Comparison of ENCODE assay signal across 6 cellular contexts in genomic region chr19:55117063-55117635, GRCh38. TPM values are rescaled to one million over a fixed set of nuclear protein-coding genes. Genes with fewer than 3 reads are reported as not detected.
A peak's percentile ranks its signal among the peaks of the same experiment; 100 is the strongest.
DNase-seq lines count a peak whose midpoint lies in the region; ATAC-seq, FAIRE-seq and TF ChIP-seq lines count a peak whose summit lies in the region.

No MANE protein-coding gene starts in this region.

- intact Hi-C loops in esophagus muscularis mucosa (cut with DNase I) = loop anchor here (10.0 kb wide), 1 partner anchor 538 kb away; the partner anchor contains the start of gene U2AF2

- H3K4me1 Mint-ChIP-seq in stimulated activated memory B cell treated with anti-CD40 and anti-IgM and Interleukin-4, amounts not matched to agents 10 μg/mL and 1 μg/mL and 100 μg/mL, for 72 hours = peaks cover 42% of the 10 kb centered on the region

- no peaks in the 10 kb centered on the region for H3K27me3 ChIP-seq in esophagus muscularis mucosa

- TF ChIP-seq CTCF in LNCaP clone FGC (IDR thresholded peaks at IDR 0.05; ENCODE audit: control insufficient read depth, extremely low read depth, insufficient read depth) = no peak
- no peak for TF ChIP-seq CTCF in esophagus muscularis mucosa (IDR thresholded peaks at IDR 0.05)

- no peaks in the 10 kb centered on the region for H3K9me3 Mint-ChIP-seq in stimulated activated memory B cell treated with anti-CD40 and anti-IgM and Interleukin-4, amounts not matched to agents 10 μg/mL and 1 μg/mL and 100 μg/mL, for 72 hours

- DNase-seq in LNCaP clone FGC (ENCODE audit: low read depth) (no peak), esophagus muscularis mucosa (ENCODE audit: extremely low spot score) (no peak), superior temporal gyrus (ENCODE audit: extremely low spot score) (no peak), frontal cortex (ENCODE audit: low spot score in 2 of 2) (no peak)

- peaks cover 6% of the 10 kb centered on the region for H3K36me3 Mint-ChIP-seq in stimulated activated memory B cell treated with anti-CD40 and anti-IgM and Interleukin-4, amounts not matched to agents 10 μg/mL and 1 μg/mL and 100 μg/mL, for 72 hours

- H3K4me3 Mint-ChIP-seq in stimulated activated memory B cell treated with anti-CD40 and anti-IgM and Interleukin-4, amounts not matched to agents 10 μg/mL and 1 μg/mL and 100 μg/mL, for 72 hours = peak overlapping the region; percentile 89

- no peaks in the 10 kb centered on the region for H3K9me3 ChIP-seq in esophagus muscularis mucosa

- FAIRE-seq in frontal cortex (lab: Jason Lieb, UNC) = no peak

- H3K27ac ChIP-seq in esophagus muscularis mucosa (replicated peaks in 1 of 4) = peak overlapping the region; percentile 96 to 99 (median 97)

- no peak for TF ChIP-seq EP300 in esophagus muscularis mucosa (IDR thresholded peaks at IDR 0.05)

- peaks cover 49 to 58% (median 54%) of the 10 kb centered on the region in 4 donors for H3K4me1 ChIP-seq in esophagus muscularis mucosa

- 0% methylated on average over 13 of the region's 88 CpGs for WGBS in esophagus muscularis mucosa

- peaks cover 0 to 7% (median 5%) of the 10 kb centered on the region in 4 donors for H3K36me3 ChIP-seq in esophagus muscularis mucosa

- H3K27ac Mint-ChIP-seq in stimulated activated memory B cell treated with anti-CD40 and anti-IgM and Interleukin-4, amounts not matched to agents 10 μg/mL and 1 μg/mL and 100 μg/mL, for 72 hours = peak overlapping the region; percentile 87

- H3K4me3 ChIP-seq in LNCaP clone FGC (ENCODE audit: low read depth, low read length) (peak overlapping the region; percentile 67), esophagus muscularis mucosa (peak overlapping the region; percentile 90 to 98 (median 90))

- no peaks in the 10 kb centered on the region for H3K27me3 Mint-ChIP-seq in stimulated activated memory B cell treated with anti-CD40 and anti-IgM and Interleukin-4, amounts not matched to agents 10 μg/mL and 1 μg/mL and 100 μg/mL, for 72 hours

- peak; percentile 10 for ATAC-seq in GM21390 (IDR thresholded peaks at IDR 0.05; ENCODE audit: unreplicated experiment)
- ATAC-seq in stimulated activated memory B cell treated with anti-CD40 and anti-IgM and Interleukin-4, amounts not matched to agents 10 μg/mL and 1 μg/mL and 100 μg/mL, for 72 hours = peak; percentile 40

- TF ChIP-seq POLR2A in esophagus muscularis mucosa (IDR thresholded peaks at IDR 0.05; ENCODE audit: low read depth) = no peak

RNA-seq across cellular contexts. Expression of gene PPP1R12C, which starts 0.3 kb away (rescaled TPM):
- total RNA-seq in esophagus muscularis mucosa (100 to 1,000 TPM; 257 to 451 (median 351) TPM), frontal cortex (16.7 TPM)

RNA-seq across cellular contexts. Expression of gene TNNT1, which starts 31.9 kb away (rescaled TPM):
- 1 to 10 TPM in 1 of 4 donors, not detected in 3; 2.0 TPM for total RNA-seq in esophagus muscularis mucosa
- 2.4 TPM for total RNA-seq in frontal cortex

RNA-seq across cellular contexts. Expression of gene TNNI3, which starts 40.4 kb away (rescaled TPM):
- total RNA-seq in esophagus muscularis mucosa (not detected), frontal cortex (0.41 TPM)

RNA-seq across cellular contexts. Expression of gene EPS8L1, which starts 41.5 kb away (rescaled TPM):
- 1 to 10 TPM; 1.0 to 8.7 (median 1.2) TPM for total RNA-seq in esophagus muscularis mucosa
- total RNA-seq in frontal cortex = 2.9 TPM

RNA-seq across cellular contexts. Expression of gene DNAAF3, which starts 49.3 kb away (rescaled TPM):
- total RNA-seq in esophagus muscularis mucosa (under 1 TPM in 1 of 4 donors, not detected in 3; 0.83 TPM), frontal cortex (not detected)

Comparison
In these comparisons a context has a peak if more than half of its experiments do, and no peak if none do; other contexts are left out.
1. RNA of gene PPP1R12C, which starts 0.3 kb away (total RNA-seq): 257 to 451 TPM in esophagus muscularis mucosa; 16.7 TPM in frontal cortex (single experiment); every median in the first group is over 10 times any median in the second.